Comparison of ENCODE assay signal across 8 cellular contexts in genomic region chr14:53954551-53955233, GRCh38. TPM values are rescaled to one million over a fixed set of nuclear protein-coding genes. Genes with fewer than 3 reads are reported as not detected.
DNase-seq lines count a peak whose midpoint lies in the region; ATAC-seq and TF ChIP-seq lines count a peak whose summit lies in the region.

No MANE protein-coding gene starts in this region.

- H3K4me3 Mint-ChIP-seq in progenitor cell of endocrine pancreas (ENCODE audit: low read depth) = peak overlapping the region; percentile 82

- peak overlapping the region; percentile 71 to 84 for H3K4me3 ChIP-seq in foreskin fibroblast (ENCODE audit: low read depth in 1 of 2, low read length in 2 of 2)

- H3K36me3 Mint-ChIP-seq in progenitor cell of endocrine pancreas (ENCODE audit: insufficient read depth) = no peaks in the 10 kb centered on the region

- no peaks in the 10 kb centered on the region for H3K9me3 Mint-ChIP-seq in progenitor cell of endocrine pancreas (ENCODE audit: low read depth)

- no peak for TF ChIP-seq CTCF in foreskin fibroblast (IDR thresholded peaks at IDR 0.05; ENCODE audit: low read depth, low read length)
- TF ChIP-seq CTCF in progenitor cell of endocrine pancreas (IDR thresholded peaks at IDR 0.05; ENCODE audit: unreplicated experiment) = no peak

- peak; percentile 6 for DNase-seq in NCI-H1105 treated with DMSO at 0.1 percent for 48 hours (lab: John Stamatoyannopoulos, UW)
- DNase-seq in NCI-H1105 (lab: John Stamatoyannopoulos, UW) = no peak
- peak; percentile 54 for DNase-seq in SKM-1 treated with dmso at 0.1 percent for 144 hours (lab: John Stamatoyannopoulos, UW; ENCODE audit: unreplicated experiment)
- DNase-seq in foreskin fibroblast = peak; percentile 35 to 78
- DNase-seq in progenitor cell of endocrine pancreas (ENCODE audit: low spot score, unreplicated experiment) = no peak
- no peak for DNase-seq in NCI-H2171 (lab: John Stamatoyannopoulos, UW)
- no peak for DNase-seq in NCI-H2081 (lab: John Stamatoyannopoulos, UW)

- no peak for ATAC-seq in GM21825 (IDR thresholded peaks at IDR 0.05; ENCODE audit: unreplicated experiment)

- peak overlapping the region; percentile 76 for H3K27ac Mint-ChIP-seq in progenitor cell of endocrine pancreas

- H3K4me1 Mint-ChIP-seq in progenitor cell of endocrine pancreas (ENCODE audit: low read depth) = peaks cover 41% of the 10 kb centered on the region

- peaks cover 77% of the 10 kb centered on the region for H3K27me3 Mint-ChIP-seq in progenitor cell of endocrine pancreas

RNA-seq across cellular contexts. Expression of gene BMP4, which starts 1.9 kb away (rescaled TPM):
- 2.7 and 7.5 TPM in 2 replicates for total RNA-seq in progenitor cell of endocrine pancreas

Comparison
In these comparisons a context has a peak if more than half of its experiments do, and no peak if none do; other contexts are left out.
1. DNase-seq: peak in NCI-H1105 treated with DMSO at 0.1 percent for 48 hours (single experiment), SKM-1 treated with dmso at 0.1 percent for 144 hours (single experiment) and foreskin fibroblast (2 of 2); none in NCI-H1105 (single experiment), progenitor cell of endocrine pancreas (single experiment), NCI-H2171 (single experiment) and NCI-H2081 (0 of 2).